3 cellular contexts compared by ENCODE assay signal in the genomic region with DNA sequence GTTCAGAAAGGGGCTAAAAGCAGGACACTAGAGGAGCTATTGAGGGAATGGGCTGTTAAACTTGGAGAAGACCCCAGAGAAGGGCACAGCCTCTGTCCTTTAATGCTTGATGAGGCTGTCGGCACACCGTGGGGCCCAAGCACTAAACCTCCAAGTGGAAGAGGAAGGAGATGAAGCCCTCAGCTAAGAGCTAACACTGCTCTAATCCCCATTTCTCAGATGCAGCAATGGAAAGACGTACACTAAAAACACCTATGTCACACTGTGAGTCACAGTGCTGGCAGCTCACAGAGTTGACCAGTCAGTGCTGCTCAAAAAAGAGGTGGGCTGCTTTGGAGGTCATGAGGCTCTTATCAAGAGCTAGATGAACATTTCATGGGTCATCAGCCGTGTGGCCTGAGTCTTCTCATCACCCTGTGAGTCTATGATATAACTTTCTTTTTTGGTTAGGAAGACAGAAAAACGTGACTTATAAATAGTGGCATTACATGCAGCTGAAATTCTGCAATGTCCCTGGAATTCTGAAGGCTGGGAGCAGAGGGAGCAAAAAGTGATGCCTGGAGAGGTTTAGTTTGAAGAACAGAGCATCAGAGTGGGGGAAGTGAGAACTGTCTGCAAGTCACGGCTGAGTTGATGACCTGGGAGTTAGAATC.
TF ChIP-seq lines count a peak whose summit lies in the region.

No MANE protein-coding gene starts in this region.

TF ChIP-seq in SK-N-SH, 30 proteins besides CTCF, POLR2A, EP300 and RAD21 (continues in another document):
- no peak for TF ChIP-seq GABPA (IDR thresholded peaks at IDR 0.05; ENCODE audit: low read depth)
- no peak for TF ChIP-seq RCOR1 (IDR thresholded peaks at IDR 0.05; ENCODE audit: low read length)
- TF ChIP-seq ELF1 (IDR thresholded peaks at IDR 0.05), result no peak
- TF ChIP-seq, protein P1, sequence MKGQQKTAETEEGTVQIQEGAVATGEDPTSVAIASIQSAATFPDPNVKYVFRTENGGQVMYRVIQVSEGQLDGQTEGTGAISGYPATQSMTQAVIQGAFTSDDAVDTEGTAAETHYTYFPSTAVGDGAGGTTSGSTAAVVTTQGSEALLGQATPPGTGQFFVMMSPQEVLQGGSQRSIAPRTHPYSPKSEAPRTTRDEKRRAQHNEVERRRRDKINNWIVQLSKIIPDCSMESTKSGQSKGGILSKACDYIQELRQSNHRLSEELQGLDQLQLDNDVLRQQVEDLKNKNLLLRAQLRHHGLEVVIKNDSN (IDR thresholded peaks at IDR 0.05; ENCODE audit: borderline replicate concordance, low read depth), result no peak
- no peak for TF ChIP-seq YY1 (IDR thresholded peaks at IDR 0.05; ENCODE audit: low read depth)
- no peak for TF ChIP-seq NRF1 (IDR thresholded peaks at IDR 0.05; ENCODE audit: low read depth, low read length)
- TF ChIP-seq, protein P2, sequence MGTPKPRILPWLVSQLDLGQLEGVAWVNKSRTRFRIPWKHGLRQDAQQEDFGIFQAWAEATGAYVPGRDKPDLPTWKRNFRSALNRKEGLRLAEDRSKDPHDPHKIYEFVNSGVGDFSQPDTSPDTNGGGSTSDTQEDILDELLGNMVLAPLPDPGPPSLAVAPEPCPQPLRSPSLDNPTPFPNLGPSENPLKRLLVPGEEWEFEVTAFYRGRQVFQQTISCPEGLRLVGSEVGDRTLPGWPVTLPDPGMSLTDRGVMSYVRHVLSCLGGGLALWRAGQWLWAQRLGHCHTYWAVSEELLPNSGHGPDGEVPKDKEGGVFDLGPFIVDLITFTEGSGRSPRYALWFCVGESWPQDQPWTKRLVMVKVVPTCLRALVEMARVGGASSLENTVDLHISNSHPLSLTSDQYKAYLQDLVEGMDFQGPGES (IDR thresholded peaks at IDR 0.05; ENCODE audit: low read depth, low read length), result no peak
- TF ChIP-seq TCF12 (IDR thresholded peaks at IDR 0.05), result no peak
- no peak for TF ChIP-seq RXRA (IDR thresholded peaks at IDR 0.05; ENCODE audit: borderline replicate concordance, low read depth)
- TF ChIP-seq, protein P3, sequence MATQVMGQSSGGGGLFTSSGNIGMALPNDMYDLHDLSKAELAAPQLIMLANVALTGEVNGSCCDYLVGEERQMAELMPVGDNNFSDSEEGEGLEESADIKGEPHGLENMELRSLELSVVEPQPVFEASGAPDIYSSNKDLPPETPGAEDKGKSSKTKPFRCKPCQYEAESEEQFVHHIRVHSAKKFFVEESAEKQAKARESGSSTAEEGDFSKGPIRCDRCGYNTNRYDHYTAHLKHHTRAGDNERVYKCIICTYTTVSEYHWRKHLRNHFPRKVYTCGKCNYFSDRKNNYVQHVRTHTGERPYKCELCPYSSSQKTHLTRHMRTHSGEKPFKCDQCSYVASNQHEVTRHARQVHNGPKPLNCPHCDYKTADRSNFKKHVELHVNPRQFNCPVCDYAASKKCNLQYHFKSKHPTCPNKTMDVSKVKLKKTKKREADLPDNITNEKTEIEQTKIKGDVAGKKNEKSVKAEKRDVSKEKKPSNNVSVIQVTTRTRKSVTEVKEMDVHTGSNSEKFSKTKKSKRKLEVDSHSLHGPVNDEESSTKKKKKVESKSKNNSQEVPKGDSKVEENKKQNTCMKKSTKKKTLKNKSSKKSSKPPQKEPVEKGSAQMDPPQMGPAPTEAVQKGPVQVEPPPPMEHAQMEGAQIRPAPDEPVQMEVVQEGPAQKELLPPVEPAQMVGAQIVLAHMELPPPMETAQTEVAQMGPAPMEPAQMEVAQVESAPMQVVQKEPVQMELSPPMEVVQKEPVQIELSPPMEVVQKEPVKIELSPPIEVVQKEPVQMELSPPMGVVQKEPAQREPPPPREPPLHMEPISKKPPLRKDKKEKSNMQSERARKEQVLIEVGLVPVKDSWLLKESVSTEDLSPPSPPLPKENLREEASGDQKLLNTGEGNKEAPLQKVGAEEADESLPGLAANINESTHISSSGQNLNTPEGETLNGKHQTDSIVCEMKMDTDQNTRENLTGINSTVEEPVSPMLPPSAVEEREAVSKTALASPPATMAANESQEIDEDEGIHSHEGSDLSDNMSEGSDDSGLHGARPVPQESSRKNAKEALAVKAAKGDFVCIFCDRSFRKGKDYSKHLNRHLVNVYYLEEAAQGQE (IDR thresholded peaks at IDR 0.05; ENCODE audit: low read depth, low read length), result no peak
- TF ChIP-seq TAF1 (IDR thresholded peaks at IDR 0.05; ENCODE audit: borderline replicate concordance, low read depth, low read length), result no peak
- TF ChIP-seq SMC3 (IDR thresholded peaks at IDR 0.05; ENCODE audit: low read depth, low read length), result no peak
- no peak for TF ChIP-seq MXI1 (IDR thresholded peaks at IDR 0.05; ENCODE audit: low read depth, low read length)
- TF ChIP-seq POLR2AphosphoS5 (IDR thresholded peaks at IDR 0.05; ENCODE audit: low read depth, low read length), result no peak

TF ChIP-seq in SK-N-SH treated with all-trans-retinoic acid at 6 μM for 48 hours, 23 proteins besides CTCF, POLR2A, EP300 and RAD21 (continues in another document):
- TF ChIP-seq, protein P4, sequence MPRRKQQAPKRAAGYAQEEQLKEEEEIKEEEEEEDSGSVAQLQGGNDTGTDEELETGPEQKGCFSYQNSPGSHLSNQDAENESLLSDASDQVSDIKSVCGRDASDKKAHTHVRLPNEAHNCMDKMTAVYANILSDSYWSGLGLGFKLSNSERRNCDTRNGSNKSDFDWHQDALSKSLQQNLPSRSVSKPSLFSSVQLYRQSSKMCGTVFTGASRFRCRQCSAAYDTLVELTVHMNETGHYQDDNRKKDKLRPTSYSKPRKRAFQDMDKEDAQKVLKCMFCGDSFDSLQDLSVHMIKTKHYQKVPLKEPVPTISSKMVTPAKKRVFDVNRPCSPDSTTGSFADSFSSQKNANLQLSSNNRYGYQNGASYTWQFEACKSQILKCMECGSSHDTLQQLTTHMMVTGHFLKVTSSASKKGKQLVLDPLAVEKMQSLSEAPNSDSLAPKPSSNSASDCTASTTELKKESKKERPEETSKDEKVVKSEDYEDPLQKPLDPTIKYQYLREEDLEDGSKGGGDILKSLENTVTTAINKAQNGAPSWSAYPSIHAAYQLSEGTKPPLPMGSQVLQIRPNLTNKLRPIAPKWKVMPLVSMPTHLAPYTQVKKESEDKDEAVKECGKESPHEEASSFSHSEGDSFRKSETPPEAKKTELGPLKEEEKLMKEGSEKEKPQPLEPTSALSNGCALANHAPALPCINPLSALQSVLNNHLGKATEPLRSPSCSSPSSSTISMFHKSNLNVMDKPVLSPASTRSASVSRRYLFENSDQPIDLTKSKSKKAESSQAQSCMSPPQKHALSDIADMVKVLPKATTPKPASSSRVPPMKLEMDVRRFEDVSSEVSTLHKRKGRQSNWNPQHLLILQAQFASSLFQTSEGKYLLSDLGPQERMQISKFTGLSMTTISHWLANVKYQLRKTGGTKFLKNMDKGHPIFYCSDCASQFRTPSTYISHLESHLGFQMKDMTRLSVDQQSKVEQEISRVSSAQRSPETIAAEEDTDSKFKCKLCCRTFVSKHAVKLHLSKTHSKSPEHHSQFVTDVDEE (CRISPR knock-in tag; IDR thresholded peaks at IDR 0.05), result no peak
- TF ChIP-seq, protein P5, sequence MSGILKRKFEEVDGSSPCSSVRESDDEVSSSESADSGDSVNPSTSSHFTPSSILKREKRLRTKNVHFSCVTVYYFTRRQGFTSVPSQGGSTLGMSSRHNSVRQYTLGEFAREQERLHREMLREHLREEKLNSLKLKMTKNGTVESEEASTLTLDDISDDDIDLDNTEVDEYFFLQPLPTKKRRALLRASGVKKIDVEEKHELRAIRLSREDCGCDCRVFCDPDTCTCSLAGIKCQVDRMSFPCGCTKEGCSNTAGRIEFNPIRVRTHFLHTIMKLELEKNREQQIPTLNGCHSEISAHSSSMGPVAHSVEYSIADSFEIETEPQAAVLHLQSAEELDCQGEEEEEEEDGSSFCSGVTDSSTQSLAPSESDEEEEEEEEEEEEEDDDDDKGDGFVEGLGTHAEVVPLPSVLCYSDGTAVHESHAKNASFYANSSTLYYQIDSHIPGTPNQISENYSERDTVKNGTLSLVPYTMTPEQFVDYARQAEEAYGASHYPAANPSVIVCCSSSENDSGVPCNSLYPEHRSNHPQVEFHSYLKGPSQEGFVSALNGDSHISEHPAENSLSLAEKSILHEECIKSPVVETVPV (CRISPR knock-in tag; IDR thresholded peaks at IDR 0.05), result no peak
- no peak for TF ChIP-seq GLIS3 (CRISPR knock-in tag; IDR thresholded peaks at IDR 0.05)
- TF ChIP-seq SNAI2 (CRISPR knock-in tag; IDR thresholded peaks at IDR 0.05), result no peak
- TF ChIP-seq, protein P6, sequence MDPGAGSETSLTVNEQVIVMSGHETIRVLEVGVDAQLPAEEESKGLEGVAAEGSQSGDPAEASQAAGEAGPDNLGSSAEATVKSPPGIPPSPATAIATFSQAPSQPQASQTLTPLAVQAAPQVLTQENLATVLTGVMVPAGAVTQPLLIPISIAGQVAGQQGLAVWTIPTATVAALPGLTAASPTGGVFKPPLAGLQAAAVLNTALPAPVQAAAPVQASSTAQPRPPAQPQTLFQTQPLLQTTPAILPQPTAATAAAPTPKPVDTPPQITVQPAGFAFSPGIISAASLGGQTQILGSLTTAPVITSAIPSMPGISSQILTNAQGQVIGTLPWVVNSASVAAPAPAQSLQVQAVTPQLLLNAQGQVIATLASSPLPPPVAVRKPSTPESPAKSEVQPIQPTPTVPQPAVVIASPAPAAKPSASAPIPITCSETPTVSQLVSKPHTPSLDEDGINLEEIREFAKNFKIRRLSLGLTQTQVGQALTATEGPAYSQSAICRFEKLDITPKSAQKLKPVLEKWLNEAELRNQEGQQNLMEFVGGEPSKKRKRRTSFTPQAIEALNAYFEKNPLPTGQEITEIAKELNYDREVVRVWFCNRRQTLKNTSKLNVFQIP (CRISPR knock-in tag; IDR thresholded peaks at IDR 0.05; ENCODE audit: borderline replicate concordance, low read depth), result no peak
- TF ChIP-seq RARB (CRISPR knock-in tag; IDR thresholded peaks at IDR 0.05), result no peak
- TF ChIP-seq ZNF565 (CRISPR knock-in tag; conservative IDR thresholded peaks at IDR 0.05; ENCODE audit: low read depth), result no peak
- TF ChIP-seq, protein P7, sequence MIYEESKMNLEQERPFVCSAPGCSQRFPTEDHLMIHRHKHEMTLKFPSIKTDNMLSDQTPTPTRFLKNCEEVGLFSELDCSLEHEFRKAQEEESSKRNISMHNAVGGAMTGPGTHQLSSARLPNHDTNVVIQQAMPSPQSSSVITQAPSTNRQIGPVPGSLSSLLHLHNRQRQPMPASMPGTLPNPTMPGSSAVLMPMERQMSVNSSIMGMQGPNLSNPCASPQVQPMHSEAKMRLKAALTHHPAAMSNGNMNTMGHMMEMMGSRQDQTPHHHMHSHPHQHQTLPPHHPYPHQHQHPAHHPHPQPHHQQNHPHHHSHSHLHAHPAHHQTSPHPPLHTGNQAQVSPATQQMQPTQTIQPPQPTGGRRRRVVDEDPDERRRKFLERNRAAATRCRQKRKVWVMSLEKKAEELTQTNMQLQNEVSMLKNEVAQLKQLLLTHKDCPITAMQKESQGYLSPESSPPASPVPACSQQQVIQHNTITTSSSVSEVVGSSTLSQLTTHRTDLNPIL (CRISPR knock-in tag; IDR thresholded peaks at IDR 0.05; ENCODE audit: low read depth), result no peak

TF ChIP-seq in GM12878, 131 proteins besides CTCF, POLR2A, EP300 and RAD21:
- no peak for TF ChIP-seq RBBP5 (conservative IDR thresholded peaks at IDR 0.05)
TF ChIP-seq in GM12878: peak in this region for 0.
